In genomic region chr1:231993968-231994455, GRCh38 we compare ENCODE assay signal across 19 cellular contexts.
"Had no signal": no experiment of that assay in that cellular context is flagged by ENCODE, and none has a peak within 500 bp of the region (broad histone marks: within the 10 kb centered on the region; RNA-seq: fewer than 3 reads in every experiment).

No MANE protein-coding gene starts in this region.

- H3K36me3 ChIP-seq: colonic mucosa, right lobe of liver, tibial nerve had no signal

- H3K79me2 ChIP-seq: parathyroid adenoma had no signal

- DNase-seq: caudate nucleus; colonic mucosa; dermis blood vessel endothelial cell; erythroblast; immature natural killer cell; kidney; left cardiac atrium; naive B cell; psoas muscle; retina; right lobe of liver; stimulated activated CD4-positive, alpha-beta T cell treated with anti-CD3 and anti-CD28 coated beads, Interleukin-2, amount 100 ng/mL, for 24 hours; stimulated activated CD4-positive, alpha-beta T cell treated with anti-CD3 and anti-CD28 coated beads, Interleukin-4, amount 100 ng/mL, for 4 hours; stimulated activated naive B cell treated with anti-CD40 and anti-IgM and Interleukin-4, amounts not matched to agents 10 μg/mL and 1 μg/mL and 100 μg/mL, for 72 hours; stimulated activated naive CD8-positive, alpha-beta T cell treated with anti-CD3 and anti-CD28 coated beads, Interleukin-15, amount 100 ng/mL, for 72 hours; testis had no signal

- H3K27ac ChIP-seq: colonic mucosa, parathyroid adenoma, psoas muscle, right lobe of liver, testis, tibial nerve had no signal

- H2AFZ ChIP-seq: parathyroid adenoma had no signal

- H3K4me1 ChIP-seq: colonic mucosa, parathyroid adenoma, psoas muscle, right lobe of liver, testis had no signal

- FAIRE-seq: frontal cortex, kidney had no signal

- ATAC-seq: left cardiac atrium; psoas muscle; right lobe of liver; stimulated activated naive B cell treated with anti-CD40 and anti-IgM and Interleukin-4, amounts not matched to agents 10 μg/mL and 1 μg/mL and 100 μg/mL, for 72 hours; stimulated activated naive CD8-positive, alpha-beta T cell treated with anti-CD3 and anti-CD28 coated beads, Interleukin-15, amount 100 ng/mL, for 72 hours had no signal

- H3K27me3 ChIP-seq: colonic mucosa, right lobe of liver, testis, tibial nerve had no signal

- H3K9me3 ChIP-seq: colonic mucosa, psoas muscle, right lobe of liver, testis, tibial nerve had no signal

- H3K9ac ChIP-seq: parathyroid adenoma had no signal

- H3K4me3 ChIP-seq: colonic mucosa, psoas muscle, right lobe of liver, testis, tibial nerve had no signal
